In the genomic region with DNA sequence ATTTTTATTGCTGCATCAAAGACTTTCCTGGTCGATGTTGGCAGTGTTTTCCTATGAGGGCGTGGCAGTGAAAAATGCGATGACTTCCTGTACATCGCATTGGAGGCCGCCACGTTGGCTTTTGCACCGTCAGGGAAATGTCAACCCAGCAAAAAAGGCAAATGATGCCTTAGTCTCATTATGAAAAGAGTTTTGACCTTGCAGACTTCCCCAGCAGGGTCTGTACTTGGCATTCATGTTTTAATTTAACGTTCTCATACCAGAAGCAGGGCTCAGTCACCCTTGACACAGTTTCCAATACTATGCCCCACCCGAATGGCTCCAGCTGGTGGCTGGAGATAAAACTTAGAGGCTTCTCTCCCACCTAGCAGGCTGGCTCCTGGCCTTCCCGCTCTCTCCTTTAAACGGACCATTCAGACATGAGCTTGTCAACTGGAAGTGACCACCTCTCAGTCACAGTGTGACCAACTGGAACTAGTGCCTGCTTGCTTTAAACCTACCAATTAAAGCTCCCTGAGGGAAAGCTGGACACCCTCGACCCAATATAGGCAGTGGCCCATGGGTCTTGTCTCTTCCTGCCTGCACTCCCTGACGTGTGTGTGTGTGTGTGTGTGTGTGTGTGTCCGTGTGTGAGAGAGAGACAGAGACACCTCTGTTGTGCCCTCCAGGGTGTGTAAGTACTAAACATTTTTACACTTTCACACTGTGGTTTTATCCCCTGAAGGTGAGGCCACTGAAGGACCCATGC, we compare ENCODE assay signal across 16 cellular contexts. TPM values are rescaled to one million over a fixed set of nuclear protein-coding genes. Genes with fewer than 3 reads are reported as not detected.
DNase-seq lines count a peak whose midpoint lies in the region; ATAC-seq, FAIRE-seq and TF ChIP-seq lines count a peak whose summit lies in the region.
"Had no signal": no experiment of that assay in that cellular context is flagged by ENCODE, and none has a peak within 500 bp of the region (broad histone marks: within the 10 kb centered on the region; RNA-seq: fewer than 3 reads in every experiment).

No MANE protein-coding gene starts in this region.

- H4K20me1 ChIP-seq in K562 (replicated peaks; ENCODE audit: control insufficient read depth, insufficient read depth, low read length) (no peaks in the 10 kb centered on the region), MM.1S (ENCODE audit: insufficient read depth, low read length) (no peaks in the 10 kb centered on the region)

- H3K27ac ChIP-seq in K562 (ENCODE audit: extremely low read depth, low read depth, low read length), result peak overlapping the region; percentile 96
- no peak overlapping the region for H3K27ac ChIP-seq in MM.1S (ENCODE audit: low read length)
- H3K27ac ChIP-seq: neutrophil, WERI-Rb-1 had no signal

- H3K36me3 ChIP-seq in K562 (ENCODE audit: control insufficient read depth, insufficient read depth, low read length), result no peaks in the 10 kb centered on the region
- H3K36me3 ChIP-seq in MM.1S (replicated peaks; ENCODE audit: insufficient read depth, low read length), result no peaks in the 10 kb centered on the region
- H3K36me3 ChIP-seq: neutrophil, WERI-Rb-1 had no signal

- no TSS peak for BruUV-seq in K562 (replicated peaks; lab: Mats Ljungman, UMichigan)

- ATAC-seq in K562, result peak; percentile 89
- ATAC-seq in natural killer cell, result no peak
- no peak for ATAC-seq in HG02642 (IDR thresholded peaks at IDR 0.05; ENCODE audit: poor library complexity, unreplicated experiment)
- ATAC-seq: activated naive CD8-positive, alpha-beta T cell treated with anti-CD3 and anti-CD28 coated beads, Interleukin-2, amount 50 U/mL, for 24 hours; esophagus mucosa; stimulated activated naive CD8-positive, alpha-beta T cell treated with anti-CD3 and anti-CD28 coated beads, Interleukin-15, amount 100 ng/mL, for 72 hours had no signal

- peaks cover 52 to 81% of the 10 kb centered on the region in 2 donors for H3K4me1 Mint-ChIP-seq in natural killer cell

- H3K9ac ChIP-seq in K562 (ENCODE audit: insufficient read depth in 1 of 2, low read depth in 2 of 2, low read length in 2 of 2), result peak overlapping the region; percentile 21 to 81; a peak in 3 of 4 replicates
- H3K9ac ChIP-seq in MM.1S (ENCODE audit: low read length), result no peak overlapping the region

- H3K27me3 ChIP-seq in K562 (ENCODE audit: control insufficient read depth in 2 of 2, insufficient read depth in 2 of 2, low read length in 2 of 2) (no peaks in the 10 kb centered on the region), MM.1S (replicated peaks; ENCODE audit: insufficient read depth, low read length) (peaks cover 15% of the 10 kb centered on the region)

- no peaks in the 10 kb centered on the region for H3K9me2 ChIP-seq in MM.1S (replicated peaks; ENCODE audit: insufficient read depth, low read length)

- under 1% methylated on average over 14 of the region's 14 CpGs for WGBS in K562 (ENCODE audit: insufficient coverage, low coverage, missing lambda C conversion rate)

- POLR2A ChIA-PET in K562 (lab: Yijun Ruan, JAX), result interaction anchor here (0.6 to 1.8 kb wide), 26 partner anchors 8 to 277 kb away, joined by 3 to 14 read pairs (median 4); a partner anchor contains a TSS

- CTCF ChIA-PET in K562 (lab: Yijun Ruan, JAX; ENCODE audit: low intra/inter-chr PET ratio), result interaction anchor here (0.9 to 4.0 kb wide), 2 partner anchors 89 to 93 kb away, joined by 3 to 58 read pairs; no protein-coding TSS in a partner anchor

- peak overlapping the region in 1 of 2 donors; percentile 93 for H3K27ac Mint-ChIP-seq in natural killer cell
- H3K27ac Mint-ChIP-seq: activated naive CD8-positive, alpha-beta T cell treated with anti-CD3 and anti-CD28 coated beads, Interleukin-2, amount 50 U/mL, for 24 hours; stimulated activated naive CD8-positive, alpha-beta T cell treated with anti-CD3 and anti-CD28 coated beads, Interleukin-15, amount 100 ng/mL, for 72 hours had no signal

- H3K4me2 ChIP-seq in K562 (ENCODE audit: insufficient read depth, low read length) (peak overlapping the region; percentile 82), MM.1S (ENCODE audit: low read depth, low read length) (no peak overlapping the region)

- no peaks in the 10 kb centered on the region for H3K36me3 Mint-ChIP-seq in natural killer cell
- H3K36me3 Mint-ChIP-seq: CD4-positive, alpha-beta memory T cell had no signal

- no peaks in the 10 kb centered on the region for H3K9me3 Mint-ChIP-seq in natural killer cell
- H3K9me3 Mint-ChIP-seq: activated naive CD8-positive, alpha-beta T cell treated with anti-CD3 and anti-CD28 coated beads, Interleukin-2, amount 50 U/mL, for 24 hours; CD4-positive, alpha-beta memory T cell; stimulated activated naive CD8-positive, alpha-beta T cell treated with anti-CD3 and anti-CD28 coated beads, Interleukin-15, amount 100 ng/mL, for 72 hours had no signal

- intact Hi-C loops in K562 (cut with micrococcal nuclease) (no loop called here), natural killer cell (cut with micrococcal nuclease) (no loop called here)

- H3F3A ChIP-seq in MM.1S (ENCODE audit: insufficient read depth, low read length), result no peaks in the 10 kb centered on the region

- peak overlapping the region; percentile 36 for H3K4me3 Mint-ChIP-seq in natural killer cell
- H3K4me3 Mint-ChIP-seq: activated naive CD8-positive, alpha-beta T cell treated with anti-CD3 and anti-CD28 coated beads, Interleukin-2, amount 50 U/mL, for 24 hours; CD4-positive, alpha-beta memory T cell; stimulated activated naive CD8-positive, alpha-beta T cell treated with anti-CD3 and anti-CD28 coated beads, Interleukin-15, amount 100 ng/mL, for 72 hours had no signal

- TF ChIP-seq CTCF in K562 (IDR thresholded peaks at IDR 0.05 in 2 of 3, conservative IDR thresholded peaks at IDR 0.05 in 1 of 3; ENCODE audit: insufficient read depth in 2 of 3, low read depth in 1 of 3, low read length in 3 of 3) (0 out of 6 replicates have a peak, but pooled peaks of 1 of the 3 experiments have one; percentile 2), natural killer cell (IDR thresholded peaks at IDR 0.05) (no peak), MM.1S (IDR thresholded peaks at IDR 0.05; ENCODE audit: low read length) (no peak)

- peak; percentile 99 for FAIRE-seq in K562 (lab: Jason Lieb, UNC)

- peak; percentile 7 to 9; a peak in 1 of 4 replicates for TF ChIP-seq RAD21 in K562 (CRISPR knock-in tag; conservative IDR thresholded peaks at IDR 0.05 in 1 of 2, IDR thresholded peaks at IDR 0.05 in 1 of 2)

- H2AFZ ChIP-seq in K562 (ENCODE audit: low read depth, low read length) (peak overlapping the region; percentile 89), MM.1S (ENCODE audit: low read length) (no peak overlapping the region)

- peak; percentile 96 for TF ChIP-seq EP300 in K562 (IDR thresholded peaks at IDR 0.05; ENCODE audit: low read length)

- H3K4me1 ChIP-seq in K562 (replicated peaks in 1 of 2; ENCODE audit: control insufficient read depth in 2 of 2, insufficient read depth in 2 of 2, low read length in 2 of 2), result peaks cover 61 to 66% of the 10 kb centered on the region in 2 experiments
- H3K4me1 ChIP-seq in MM.1S (ENCODE audit: low read length), result no peaks in the 10 kb centered on the region

- H3K4me3 ChIP-seq in K562, result no peak overlapping the region
- no peak overlapping the region for H3K4me3 ChIP-seq in MM.1S (ENCODE audit: low read length)
- H3K4me3 ChIP-seq: lung had no signal

- in situ Hi-C loops in K562 (cut with MboI), result loop anchor here (5.0 kb wide), 1 partner anchor 87 kb away; no protein-coding TSS in a partner anchor

- H3K79me2 ChIP-seq in K562 (ENCODE audit: control insufficient read depth, insufficient read depth, low read length) (no peaks in the 10 kb centered on the region), MM.1S (ENCODE audit: low read length) (no peaks in the 10 kb centered on the region)

- H3K9me1 ChIP-seq in K562 (ENCODE audit: control insufficient read depth, insufficient read depth, low read length), result no peaks in the 10 kb centered on the region

- 0 out of 2 replicates have a peak, but pooled peaks cover 3% of the 10 kb centered on the region for H3K9me3 ChIP-seq in K562 (replicated peaks; ENCODE audit: control insufficient read depth, insufficient read depth, low read depth, low read length)
- no peaks in the 10 kb centered on the region for H3K9me3 ChIP-seq in MM.1S (replicated peaks; ENCODE audit: insufficient read depth, low read length)
- H3K9me3 ChIP-seq: neutrophil had no signal

- DNase-seq in DMS153 (lab: John Stamatoyannopoulos, UW), result peak; percentile 78
- DNase-seq in HUDEP-2 (lab: John Stamatoyannopoulos, UW; ENCODE audit: unreplicated experiment in 76 of 76), result peak in 75 of 76 experiments; percentile 67 to 98 (median 92)
- peak; percentile 64 to 97 (median 78) for DNase-seq in K562 (ENCODE audit: extremely low read depth in 1 of 4, low spot score in 3 of 4)
- no peak for DNase-seq in natural killer cell
- no peak for DNase-seq in MM.1S
- no peak for DNase-seq in T-helper 9 cell
- DNase-seq: activated naive CD8-positive, alpha-beta T cell treated with anti-CD3 and anti-CD28 coated beads, Interleukin-2, amount 50 U/mL, for 24 hours; CD4-positive, alpha-beta memory T cell; NCI-H187 treated with DMSO at 0.1 percent for 48 hours; SHP77 treated with DMSO at 0.1 percent for 48 hours; stimulated activated naive CD8-positive, alpha-beta T cell treated with anti-CD3 and anti-CD28 coated beads, Interleukin-15, amount 100 ng/mL, for 72 hours; WERI-Rb-1 had no signal

- H3K27me3 Mint-ChIP-seq in natural killer cell (ENCODE audit: low read depth in 2 of 2), result peaks cover 18 to 19% of the 10 kb centered on the region in 2 donors

- peak; percentile 79 for TF ChIP-seq POLR2A in K562 (conservative IDR thresholded peaks at IDR 0.05)

RNA-seq across cellular contexts. Expression of a gene that starts 8.7 kb away (rescaled TPM):
- total RNA-seq in K562 (2011; cell fraction: chromatin; rRNA removed; ENCODE audit: low replicate concordance), result 57.8 and 141 TPM in 2 replicates
- 58.7 and 66.9 TPM in 2 replicates for total RNA-seq in K562 (2011; cell fraction: nucleolus; rRNA removed)
- total RNA-seq in K562 (2011; cell fraction: nucleoplasm; rRNA removed), result 57.6 and 71.8 TPM in 2 replicates
- total RNA-seq in K562 (2014; rRNA removed) (9.8 and 14.2 TPM in 2 replicates), K562 (2014; rRNA removed; fragmentation: Illumina TruSeq; extraction: Trizol) (2.8 and 2.9 TPM in 2 replicates), K562 (2015; rRNA removed; fragmentation: Illumina TruSeq; extraction: Trizol) (6.1 and 6.5 TPM in 2 replicates), K562 (2021) (19.0 and 27.3 TPM in 2 replicates), natural killer cell (10 to 100 TPM; 49.7 to 95.2 (median 60.2) TPM)
- polyA plus RNA-seq in K562 (2011; rRNA removed) (8.0 and 11.8 TPM in 2 replicates), K562 (2014; fragmentation: Illumina TruSeq; extraction: Trizol) (8.7 and 11.9 TPM in 2 replicates), K562 (2014; fragmentation: Nextera tagmentation; extraction: Ambion mirVana) (under 1 TPM; 0.32 to 0.41 TPM), K562 (2014; rRNA removed) (17.0 and 20.4 TPM in 2 replicates)
- 7.2 and 13.1 TPM in 2 replicates for polyA plus RNA-seq in K562 (2011; cell fraction: cytosol; rRNA removed)
- polyA plus RNA-seq in K562 (2011; cell fraction: nucleus; rRNA removed), result 47.6 and 80.4 TPM in 2 replicates
- 11.7 and 25.1 TPM in 2 replicates for polyA plus RNA-seq in K562 (2012)
- polyA minus RNA-seq in K562 (2011; rRNA and poly(A)+ RNA removed), result 4.6 and 5.0 TPM in 2 replicates
- polyA minus RNA-seq in K562 (2011; cell fraction: cytosol; rRNA and poly(A)+ RNA removed), result 7.2 and 15.1 TPM in 2 replicates
- polyA minus RNA-seq in K562 (2011; cell fraction: nucleus; rRNA and poly(A)+ RNA removed), result 18.5 and 19.8 TPM in 2 replicates

RNA-seq across cellular contexts. Expression of a gene that starts 27.6 kb away (rescaled TPM):
- 53.1 and 136 TPM in 2 replicates for total RNA-seq in K562 (2011; cell fraction: chromatin; rRNA removed; ENCODE audit: low replicate concordance)
- total RNA-seq in K562 (2011; cell fraction: nucleolus; rRNA removed), result 186 and 237 TPM in 2 replicates
- total RNA-seq in K562 (2011; cell fraction: nucleoplasm; rRNA removed), result 128 and 144 TPM in 2 replicates
- 67.9 and 85.8 TPM in 2 replicates for total RNA-seq in K562 (2014; rRNA removed)
- 30.3 and 44.1 TPM in 2 replicates for total RNA-seq in K562 (2014; rRNA removed; fragmentation: Illumina TruSeq; extraction: Trizol)
- 78.5 and 87.1 TPM in 2 replicates for total RNA-seq in K562 (2015; rRNA removed; fragmentation: Illumina TruSeq; extraction: Trizol)
- 106 and 115 TPM in 2 replicates for total RNA-seq in K562 (2021)
- 45.5 and 123 TPM in 2 replicates for polyA plus RNA-seq in K562 (2011; rRNA removed)
- polyA plus RNA-seq in K562 (2011; cell fraction: cytosol; rRNA removed), result 84.3 and 156 TPM in 2 replicates
- 79.5 and 81.7 TPM in 2 replicates for polyA plus RNA-seq in K562 (2011; cell fraction: nucleus; rRNA removed)
- polyA plus RNA-seq in K562 (2012), result 148 and 286 TPM in 2 replicates
- polyA plus RNA-seq in K562 (2014; fragmentation: Illumina TruSeq; extraction: Trizol), result 95.0 and 102 TPM in 2 replicates
- 1 to 10 TPM; 2.8 to 6.8 TPM for polyA plus RNA-seq in K562 (2014; fragmentation: Nextera tagmentation; extraction: Ambion mirVana)
- 67.8 and 77.9 TPM in 2 replicates for polyA plus RNA-seq in K562 (2014; rRNA removed)
- 24.5 and 38.2 TPM in 2 replicates for polyA minus RNA-seq in K562 (2011; rRNA and poly(A)+ RNA removed)
- polyA minus RNA-seq in K562 (2011; cell fraction: cytosol; rRNA and poly(A)+ RNA removed), result 53.3 and 105 TPM in 2 replicates
- 27.3 and 51.1 TPM in 2 replicates for polyA minus RNA-seq in K562 (2011; cell fraction: nucleus; rRNA and poly(A)+ RNA removed)
- total RNA-seq in natural killer cell, result 1 to 10 TPM; 5.4 to 8.8 (median 7.2) TPM

Comparison
In these comparisons a context has a peak if more than half of its experiments do, and no peak if none do; other contexts are left out.
1. DNase-seq: peak in DMS153 (single experiment), HUDEP-2 (75 of 76) and K562 (4 of 4); none in natural killer cell (single experiment), MM.1S (single experiment) and T-helper 9 cell (single experiment).